In genomic region chr1:240139511-240139910, GRCh38 we compare ENCODE assay signal across 28 cellular contexts. TPM values are rescaled to one million over a fixed set of nuclear protein-coding genes. Genes with fewer than 3 reads are reported as not detected.
"Had no signal": no experiment of that assay in that cellular context is flagged by ENCODE, and none has a peak within 500 bp of the region (broad histone marks: within the 10 kb centered on the region; RNA-seq: fewer than 3 reads in every experiment).

No MANE protein-coding gene starts in this region.

- H3K27ac ChIP-seq: adrenal gland, brain microvascular endothelial cell, SJCRH30, SK-N-MC had no signal

- H3K36me3 Mint-ChIP-seq: activated CD4-positive, alpha-beta memory T cell treated with anti-CD3 and anti-CD28 coated beads for 36 hours; activated naive CD4-positive, alpha-beta T cell treated with anti-CD3 and anti-CD28 coated beads, Interleukin-2, amount 50 U/mL, for 72 hours had no signal

- H3K27me3 Mint-ChIP-seq: activated B cell treated with CpG ODN at 0.5 μM for 24 hours; activated CD4-positive, alpha-beta memory T cell treated with anti-CD3 and anti-CD28 coated beads for 36 hours had no signal

- H3K9me3 ChIP-seq: adrenal gland, SJCRH30 had no signal

- H3K4me3 ChIP-seq: adrenal gland, SJCRH30, SK-N-MC had no signal

- H3K27ac Mint-ChIP-seq: activated B cell treated with CpG ODN at 0.5 μM for 24 hours; activated CD4-positive, alpha-beta memory T cell treated with anti-CD3 and anti-CD28 coated beads for 36 hours; activated naive CD4-positive, alpha-beta T cell treated with anti-CD3 and anti-CD28 coated beads for 36 hours; activated naive CD4-positive, alpha-beta T cell treated with anti-CD3 and anti-CD28 coated beads, Interleukin-2, amount 50 U/mL, for 72 hours; activated T-helper 1 cell treated with anti-CD3 and anti-CD28 coated beads, Interleukin-12 subunit alpha, Interleukin-12 subunit beta, Interleukin-2, Interleukin-4 antibody, amounts not matched to agents 30 ng/mL and 10 ng/mL and 1 ng/mL, durations not matched to agents 14 hours and 24 hours and 36 hours; T-helper 1 cell treated with Interleukin-12 subunit alpha and Interleukin-12 subunit beta and Interleukin-4 antibody, amounts not matched to agents 30 μg/mL and 1 μg/mL, for 36 hours; T-helper 2 cell treated with Interferon-gamma antibody and Interleukin-4, amounts not matched to agents 5 μg/mL and 100 μg/mL, for 36 hours had no signal

- DNase-seq: activated B cell treated with CpG ODN at 0.5 μM for 24 hours; activated CD4-positive, alpha-beta memory T cell treated with anti-CD3 and anti-CD28 coated beads for 36 hours; activated CD4-positive, alpha-beta T cell treated with anti-CD3 and anti-CD28 coated beads for 4 hours; activated CD4-positive, alpha-beta T cell treated with anti-CD3 and anti-CD28 coated beads, Interleukin-2, amount 50 U/mL, for 1 hour; activated CD4-positive, CD25-positive, alpha-beta regulatory T cell treated with anti-CD3 and anti-CD28 coated beads, Interleukin-2, amount 50 U/mL, for 72 hours; activated CD8-positive, alpha-beta memory T cell treated with anti-CD3 and anti-CD28 coated beads, Interleukin-2, amount 50 U/mL, for 4 hours; activated gamma-delta T cell treated with Interleukin-2 at 50 U/mL for 16 hours; activated naive CD4-positive, alpha-beta T cell treated with anti-CD3 and anti-CD28 coated beads for 36 hours; activated T-cell treated with anti-CD3 and anti-CD28 coated beads for 4 hours; activated T-cell treated with anti-CD3 and anti-CD28 coated beads, Interleukin-2, amount 50 U/mL, for 4 hours; adrenal gland; anterior cingulate cortex; brain microvascular endothelial cell; Karpas-422; KBM-7; NCI-H1105; NCI-H1417 treated with DMSO at 0.1 percent for 48 hours; NCI-H2081; NCI-H345; NCI-H524 treated with DMSO at 0.1 percent for 48 hours; SHP77; SJCRH30 had no signal

- H3K27me3 ChIP-seq: adrenal gland, brain microvascular endothelial cell, SJCRH30 had no signal

- ATAC-seq: activated naive CD4-positive, alpha-beta T cell treated with anti-CD3 and anti-CD28 coated beads, Interleukin-2, amount 50 U/mL, for 72 hours; activated T-cell treated with anti-CD3 and anti-CD28 coated beads, Interleukin-2, amount 50 U/mL, for 4 hours; Panc1 had no signal

- H3K9me3 Mint-ChIP-seq: activated B cell treated with CpG ODN at 0.5 μM for 24 hours; activated CD4-positive, alpha-beta memory T cell treated with anti-CD3 and anti-CD28 coated beads for 36 hours; activated naive CD4-positive, alpha-beta T cell treated with anti-CD3 and anti-CD28 coated beads for 36 hours; activated naive CD4-positive, alpha-beta T cell treated with anti-CD3 and anti-CD28 coated beads, Interleukin-2, amount 50 U/mL, for 72 hours; activated T-cell treated with anti-CD3 and anti-CD28 coated beads, Interleukin-2, amount 50 U/mL, for 4 hours; activated T-helper 1 cell treated with anti-CD3 and anti-CD28 coated beads, Interleukin-12 subunit alpha, Interleukin-12 subunit beta, Interleukin-2, Interleukin-4 antibody, amounts not matched to agents 30 ng/mL and 10 ng/mL and 1 ng/mL, durations not matched to agents 14 hours and 24 hours and 36 hours; T-helper 1 cell treated with Interleukin-12 subunit alpha and Interleukin-12 subunit beta and Interleukin-4 antibody, amounts not matched to agents 30 μg/mL and 1 μg/mL, for 36 hours; T-helper 2 cell treated with Interferon-gamma antibody and Interleukin-4, amounts not matched to agents 5 μg/mL and 100 μg/mL, for 36 hours had no signal

- H3K4me3 Mint-ChIP-seq: activated B cell treated with CpG ODN at 0.5 μM for 24 hours; activated CD4-positive, alpha-beta memory T cell treated with anti-CD3 and anti-CD28 coated beads for 36 hours; activated naive CD4-positive, alpha-beta T cell treated with anti-CD3 and anti-CD28 coated beads for 36 hours; activated T-cell treated with anti-CD3 and anti-CD28 coated beads, Interleukin-2, amount 50 U/mL, for 4 hours; activated T-helper 1 cell treated with anti-CD3 and anti-CD28 coated beads, Interleukin-12 subunit alpha, Interleukin-12 subunit beta, Interleukin-2, Interleukin-4 antibody, amounts not matched to agents 30 ng/mL and 10 ng/mL and 1 ng/mL, durations not matched to agents 14 hours and 24 hours and 36 hours; T-helper 1 cell treated with Interleukin-12 subunit alpha and Interleukin-12 subunit beta and Interleukin-4 antibody, amounts not matched to agents 30 μg/mL and 1 μg/mL, for 36 hours; T-helper 2 cell treated with Interferon-gamma antibody and Interleukin-4, amounts not matched to agents 5 μg/mL and 100 μg/mL, for 36 hours had no signal

- H3K4me1 Mint-ChIP-seq: activated B cell treated with CpG ODN at 0.5 μM for 24 hours had no signal

- H3K36me3 ChIP-seq: adrenal gland, brain microvascular endothelial cell, SJCRH30 had no signal

- H3K4me1 ChIP-seq: adrenal gland, SJCRH30 had no signal

RNA-seq across cellular contexts. Expression of gene FMN2, which starts 47.8 kb away (rescaled TPM):
- total RNA-seq: activated B cell treated with CpG ODN at 0.5 μM for 24 hours; activated CD4-positive, alpha-beta memory T cell treated with anti-CD3 and anti-CD28 coated beads for 36 hours; activated naive CD4-positive, alpha-beta T cell treated with anti-CD3 and anti-CD28 coated beads for 36 hours; activated naive CD4-positive, alpha-beta T cell treated with anti-CD3 and anti-CD28 coated beads, Interleukin-2, amount 50 U/mL, for 72 hours; activated T-cell treated with anti-CD3 and anti-CD28 coated beads, Interleukin-2, amount 50 U/mL, for 4 hours; activated T-helper 1 cell treated with anti-CD3 and anti-CD28 coated beads, Interleukin-12 subunit alpha, Interleukin-12 subunit beta, Interleukin-2, Interleukin-4 antibody, amounts not matched to agents 30 ng/mL and 10 ng/mL and 1 ng/mL, durations not matched to agents 14 hours and 24 hours and 36 hours; SJCRH30 had no signal
